Comparison of ENCODE assay signal across 1 cellular context in the genomic region with DNA sequence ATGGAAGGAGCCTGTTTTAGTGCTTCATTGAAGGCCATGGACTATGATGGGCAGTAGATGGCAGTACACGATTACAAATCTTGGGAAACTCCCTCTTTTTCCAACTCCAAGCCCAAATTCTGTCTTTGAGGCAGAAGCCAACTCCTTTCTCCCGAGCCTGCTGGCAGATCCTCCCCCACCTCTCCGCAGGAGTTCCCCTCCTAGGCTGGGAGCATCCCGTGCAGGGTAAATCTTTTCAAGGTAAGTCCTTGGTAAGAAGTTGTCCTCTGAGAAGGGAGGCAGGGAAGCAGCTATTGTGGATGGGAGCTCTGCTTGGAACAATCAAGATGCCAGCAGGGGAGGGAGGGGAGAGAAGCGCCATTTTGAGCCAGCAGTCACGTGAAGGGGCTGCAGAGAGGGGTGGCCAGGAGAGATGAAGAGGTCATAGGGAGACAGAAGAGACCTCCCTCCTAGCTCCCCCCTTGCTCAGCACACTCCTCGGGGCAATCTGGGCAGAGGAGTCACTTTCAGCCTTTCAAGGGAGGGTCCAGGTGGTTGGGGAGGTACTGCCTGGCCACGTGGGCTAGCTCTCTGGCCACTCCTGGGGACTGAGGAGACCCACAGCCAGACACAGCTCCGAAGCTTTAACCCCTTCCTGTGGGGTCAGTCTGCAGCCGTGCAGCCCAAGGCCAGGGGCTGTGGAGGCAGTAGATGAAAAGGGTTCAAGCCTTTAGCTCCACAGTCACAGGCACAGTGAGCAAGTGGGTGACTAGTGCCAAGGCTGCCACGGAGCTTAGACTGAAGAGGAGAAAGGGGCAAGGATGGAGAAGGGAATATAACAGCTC.
TF ChIP-seq lines count a peak whose summit lies in the region.

No MANE protein-coding gene starts in this region.

TF ChIP-seq in GM23338, 12 proteins besides CTCF, POLR2A, EP300 and RAD21 (continued from another document):
- TF ChIP-seq, protein P1, sequence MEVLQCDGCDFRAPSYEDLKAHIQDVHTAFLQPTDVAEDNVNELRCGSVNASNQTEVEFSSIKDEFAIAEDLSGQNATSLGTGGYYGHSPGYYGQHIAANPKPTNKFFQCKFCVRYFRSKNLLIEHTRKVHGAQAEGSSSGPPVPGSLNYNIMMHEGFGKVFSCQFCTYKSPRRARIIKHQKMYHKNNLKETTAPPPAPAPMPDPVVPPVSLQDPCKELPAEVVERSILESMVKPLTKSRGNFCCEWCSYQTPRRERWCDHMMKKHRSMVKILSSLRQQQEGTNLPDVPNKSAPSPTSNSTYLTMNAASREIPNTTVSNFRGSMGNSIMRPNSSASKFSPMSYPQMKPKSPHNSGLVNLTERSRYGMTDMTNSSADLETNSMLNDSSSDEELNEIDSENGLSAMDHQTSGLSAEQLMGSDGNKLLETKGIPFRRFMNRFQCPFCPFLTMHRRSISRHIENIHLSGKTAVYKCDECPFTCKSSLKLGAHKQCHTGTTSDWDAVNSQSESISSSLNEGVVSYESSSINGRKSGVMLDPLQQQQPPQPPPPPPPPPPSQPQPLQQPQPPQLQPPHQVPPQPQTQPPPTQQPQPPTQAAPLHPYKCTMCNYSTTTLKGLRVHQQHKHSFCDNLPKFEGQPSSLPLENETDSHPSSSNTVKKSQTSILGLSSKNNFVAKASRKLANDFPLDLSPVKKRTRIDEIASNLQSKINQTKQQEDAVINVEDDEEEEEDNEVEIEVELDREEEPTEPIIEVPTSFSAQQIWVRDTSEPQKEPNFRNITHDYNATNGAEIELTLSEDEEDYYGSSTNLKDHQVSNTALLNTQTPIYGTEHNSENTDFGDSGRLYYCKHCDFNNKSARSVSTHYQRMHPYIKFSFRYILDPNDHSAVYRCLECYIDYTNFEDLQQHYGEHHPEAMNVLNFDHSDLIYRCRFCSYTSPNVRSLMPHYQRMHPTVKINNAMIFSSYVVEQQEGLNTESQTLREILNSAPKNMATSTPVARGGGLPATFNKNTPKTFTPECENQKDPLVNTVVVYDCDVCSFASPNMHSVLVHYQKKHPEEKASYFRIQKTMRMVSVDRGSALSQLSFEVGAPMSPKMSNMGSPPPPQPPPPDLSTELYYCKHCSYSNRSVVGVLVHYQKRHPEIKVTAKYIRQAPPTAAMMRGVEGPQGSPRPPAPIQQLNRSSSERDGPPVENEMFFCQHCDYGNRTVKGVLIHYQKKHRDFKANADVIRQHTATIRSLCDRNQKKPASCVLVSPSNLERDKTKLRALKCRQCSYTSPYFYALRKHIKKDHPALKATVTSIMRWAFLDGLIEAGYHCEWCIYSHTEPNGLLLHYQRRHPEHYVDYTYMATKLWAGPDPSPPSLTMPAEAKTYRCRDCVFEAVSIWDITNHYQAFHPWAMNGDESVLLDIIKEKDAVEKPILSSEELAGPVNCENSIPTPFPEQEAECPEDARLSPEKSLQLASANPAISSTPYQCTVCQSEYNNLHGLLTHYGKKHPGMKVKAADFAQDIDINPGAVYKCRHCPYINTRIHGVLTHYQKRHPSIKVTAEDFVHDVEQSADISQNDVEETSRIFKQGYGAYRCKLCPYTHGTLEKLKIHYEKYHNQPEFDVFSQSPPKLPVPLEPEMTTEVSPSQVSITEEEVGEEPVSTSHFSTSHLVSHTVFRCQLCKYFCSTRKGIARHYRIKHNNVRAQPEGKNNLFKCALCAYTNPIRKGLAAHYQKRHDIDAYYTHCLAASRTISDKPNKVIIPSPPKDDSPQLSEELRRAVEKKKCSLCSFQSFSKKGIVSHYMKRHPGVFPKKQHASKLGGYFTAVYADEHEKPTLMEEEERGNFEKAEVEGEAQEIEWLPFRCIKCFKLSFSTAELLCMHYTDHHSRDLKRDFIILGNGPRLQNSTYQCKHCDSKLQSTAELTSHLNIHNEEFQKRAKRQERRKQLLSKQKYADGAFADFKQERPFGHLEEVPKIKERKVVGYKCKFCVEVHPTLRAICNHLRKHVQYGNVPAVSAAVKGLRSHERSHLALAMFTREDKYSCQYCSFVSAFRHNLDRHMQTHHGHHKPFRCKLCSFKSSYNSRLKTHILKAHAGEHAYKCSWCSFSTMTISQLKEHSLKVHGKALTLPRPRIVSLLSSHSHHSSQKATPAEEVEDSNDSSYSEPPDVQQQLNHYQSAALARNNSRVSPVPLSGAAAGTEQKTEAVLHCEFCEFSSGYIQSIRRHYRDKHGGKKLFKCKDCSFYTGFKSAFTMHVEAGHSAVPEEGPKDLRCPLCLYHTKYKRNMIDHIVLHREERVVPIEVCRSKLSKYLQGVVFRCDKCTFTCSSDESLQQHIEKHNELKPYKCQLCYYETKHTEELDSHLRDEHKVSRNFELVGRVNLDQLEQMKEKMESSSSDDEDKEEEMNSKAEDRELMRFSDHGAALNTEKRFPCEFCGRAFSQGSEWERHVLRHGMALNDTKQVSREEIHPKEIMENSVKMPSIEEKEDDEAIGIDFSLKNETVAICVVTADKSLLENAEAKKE (CRISPR knock-in tag; IDR thresholded peaks at IDR 0.05), result no peak
- TF ChIP-seq EZH2 (IDR thresholded peaks at IDR 0.05; ENCODE audit: low read depth, unreplicated experiment), result no peak
- no peak for TF ChIP-seq JUNB (IDR thresholded peaks at IDR 0.05; ENCODE audit: unreplicated experiment)
